8 cellular contexts compared by ENCODE assay signal in the genomic region with DNA sequence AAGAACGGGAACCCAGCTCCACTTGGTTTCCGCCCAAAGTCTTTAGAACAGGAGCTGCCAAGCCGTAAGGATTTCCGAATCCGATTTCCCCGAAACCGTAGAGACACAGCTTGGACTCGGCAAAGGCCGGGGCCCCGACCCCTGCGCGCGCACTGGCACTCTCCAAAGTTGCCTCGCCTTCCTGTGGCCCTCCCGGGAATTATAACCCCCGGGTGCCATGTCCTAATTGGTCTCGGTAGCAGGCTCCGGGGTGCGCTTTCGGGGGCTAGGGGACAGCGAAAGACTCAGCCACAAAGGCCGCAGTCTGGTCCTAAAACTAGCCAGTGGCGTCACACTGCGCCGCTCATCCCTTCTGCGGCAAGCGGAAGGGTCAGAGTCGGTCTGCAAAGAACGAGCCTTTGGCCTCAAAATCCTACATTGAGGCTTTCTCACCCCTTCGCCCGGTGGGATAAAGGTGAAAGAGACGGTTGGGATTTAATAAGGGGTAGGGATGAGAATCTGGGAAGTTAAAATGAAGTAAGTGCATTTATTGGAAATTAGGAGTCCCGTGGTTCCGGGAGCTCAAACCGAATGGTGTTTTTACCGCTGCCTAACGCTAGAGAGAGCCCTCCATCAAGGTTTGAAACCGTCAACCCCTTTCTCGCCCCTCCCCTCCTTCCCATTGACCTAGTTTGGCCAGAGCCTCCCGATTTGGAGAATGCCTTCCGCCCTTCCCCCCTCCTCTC. TPM values are rescaled to one million over a fixed set of nuclear protein-coding genes. Genes with fewer than 3 reads are reported as not detected.
DNase-seq lines count a peak whose midpoint lies in the region; ATAC-seq and TF ChIP-seq lines count a peak whose summit lies in the region.

No MANE protein-coding gene starts in this region.

- H3K4me1 ChIP-seq in OCI-LY1 (ENCODE audit: insufficient read depth, low read length, severe bottlenecking) = peaks cover 93% of the 10 kb centered on the region
- peaks cover 10 to 22% of the 10 kb centered on the region in 2 donors for H3K4me1 ChIP-seq in muscle layer of duodenum (ENCODE audit: control insufficient read depth in 1 of 2, insufficient read depth in 2 of 2, low read length in 2 of 2)

- H3K27ac ChIP-seq in OCI-LY1 (ENCODE audit: low read depth, low read length, poor library complexity, severe bottlenecking) (peak overlapping the region; percentile 93), muscle layer of duodenum (ENCODE audit: low read length) (peak overlapping the region; percentile 100)

- H3K4me3 Mint-ChIP-seq in IgD-negative memory B cell = peak overlapping the region; percentile 85 to 96 (median 93)
- peak overlapping the region; percentile 96 for H3K4me3 Mint-ChIP-seq in activated T-helper 1 cell treated with anti-CD3 and anti-CD28 coated beads, Interleukin-12 subunit alpha, Interleukin-12 subunit beta, Interleukin-2, Interleukin-4 antibody, amounts not matched to agents 30 ng/mL and 10 ng/mL and 1 ng/mL, durations not matched to agents 14 hours and 24 hours and 36 hours

- peak; percentile 69 for ATAC-seq in GM21515 (IDR thresholded peaks at IDR 0.05; ENCODE audit: unreplicated experiment)

- H3K27me3 ChIP-seq in OCI-LY1 (ENCODE audit: insufficient read depth, low read length) (no peaks in the 10 kb centered on the region), muscle layer of duodenum (ENCODE audit: low read depth, low read length) (no peaks in the 10 kb centered on the region)

- TF ChIP-seq CTCF in OCI-LY1 (IDR thresholded peaks at IDR 0.05; ENCODE audit: low read length) = peak; percentile 76

- peak overlapping the region; percentile 82 for H3K9ac ChIP-seq in OCI-LY1 (ENCODE audit: low read length)

- peaks cover 6% of the 10 kb centered on the region; the same call in 1 of the 2 replicates for H3F3A ChIP-seq in OCI-LY1 (ENCODE audit: insufficient read depth, low read length)

- H3K4me2 ChIP-seq in OCI-LY1 (ENCODE audit: low read length) = peak overlapping the region; percentile 83

- intact Hi-C loops in activated T-helper 1 cell treated with anti-CD3 and anti-CD28 coated beads, Interleukin-12 subunit alpha, Interleukin-12 subunit beta, Interleukin-2, Interleukin-4 antibody, amounts not matched to agents 30 ng/mL and 10 ng/mL and 1 ng/mL, durations not matched to agents 14 hours and 24 hours and 36 hours (cut with micrococcal nuclease) = loop anchor here (1.0 to 10.0 kb wide), 7 partner anchors 1015 to 1496 kb away; no protein-coding TSS in a partner anchor

- no peaks in the 10 kb centered on the region for H3K9me3 Mint-ChIP-seq in IgD-negative memory B cell
- no peaks in the 10 kb centered on the region for H3K9me3 Mint-ChIP-seq in activated T-helper 1 cell treated with anti-CD3 and anti-CD28 coated beads, Interleukin-12 subunit alpha, Interleukin-12 subunit beta, Interleukin-2, Interleukin-4 antibody, amounts not matched to agents 30 ng/mL and 10 ng/mL and 1 ng/mL, durations not matched to agents 14 hours and 24 hours and 36 hours

- H2AFZ ChIP-seq in OCI-LY1 (ENCODE audit: low read length) = no peak overlapping the region

- H4K20me1 ChIP-seq in OCI-LY1 (ENCODE audit: insufficient read depth, low read length) = no peaks in the 10 kb centered on the region

- no peaks in the 10 kb centered on the region for H3K9me2 ChIP-seq in OCI-LY1 (ENCODE audit: low read depth, low read length)

- H3K27me3 Mint-ChIP-seq in IgD-negative memory B cell = peaks cover 4% of the 10 kb centered on the region
- H3K27me3 Mint-ChIP-seq in activated T-helper 1 cell treated with anti-CD3 and anti-CD28 coated beads, Interleukin-12 subunit alpha, Interleukin-12 subunit beta, Interleukin-2, Interleukin-4 antibody, amounts not matched to agents 30 ng/mL and 10 ng/mL and 1 ng/mL, durations not matched to agents 14 hours and 24 hours and 36 hours (ENCODE audit: insufficient read depth) = no peaks in the 10 kb centered on the region

- no peaks in the 10 kb centered on the region for H3K36me3 Mint-ChIP-seq in IgD-negative memory B cell
- H3K36me3 Mint-ChIP-seq in activated T-helper 1 cell treated with anti-CD3 and anti-CD28 coated beads, Interleukin-12 subunit alpha, Interleukin-12 subunit beta, Interleukin-2, Interleukin-4 antibody, amounts not matched to agents 30 ng/mL and 10 ng/mL and 1 ng/mL, durations not matched to agents 14 hours and 24 hours and 36 hours (ENCODE audit: low read depth) = peaks cover 23% of the 10 kb centered on the region

- H3K9me3 ChIP-seq in OCI-LY1 (ENCODE audit: low read length) (no peaks in the 10 kb centered on the region), muscle layer of duodenum (ENCODE audit: control insufficient read depth in 1 of 2, low read length in 2 of 2) (no peaks in the 10 kb centered on the region)

- peak overlapping the region; percentile 77 for H3K4me3 ChIP-seq in OCI-LY1 (ENCODE audit: low read depth, low read length, poor library complexity, severe bottlenecking)
- peak overlapping the region; percentile 87 to 96 for H3K4me3 ChIP-seq in muscle layer of duodenum (ENCODE audit: low read depth in 1 of 2, low read length in 2 of 2)

- peaks cover 94% of the 10 kb centered on the region for H3K79me2 ChIP-seq in OCI-LY1 (ENCODE audit: insufficient read depth, low read length)

- peaks cover 98% of the 10 kb centered on the region for H3K36me3 ChIP-seq in OCI-LY1 (ENCODE audit: insufficient read depth, low read length)
- H3K36me3 ChIP-seq in muscle layer of duodenum (ENCODE audit: control insufficient read depth in 1 of 2, insufficient read depth in 2 of 2, low read length in 2 of 2) = peaks cover 3 to 34% of the 10 kb centered on the region in 2 donors

- peaks cover 26 to 48% (median 42%) of the 10 kb centered on the region in 3 donors for H3K4me1 Mint-ChIP-seq in IgD-negative memory B cell
- H3K4me1 Mint-ChIP-seq in activated T-helper 1 cell treated with anti-CD3 and anti-CD28 coated beads, Interleukin-12 subunit alpha, Interleukin-12 subunit beta, Interleukin-2, Interleukin-4 antibody, amounts not matched to agents 30 ng/mL and 10 ng/mL and 1 ng/mL, durations not matched to agents 14 hours and 24 hours and 36 hours (ENCODE audit: low read depth) = peaks cover 71% of the 10 kb centered on the region

- peak; percentile 97 for DNase-seq in COLO829 (ENCODE audit: low spot score)
- DNase-seq in activated T-helper 1 cell treated with anti-CD3 and anti-CD28 coated beads, Interleukin-12 subunit alpha, Interleukin-12 subunit beta, Interleukin-2, Interleukin-4 antibody, amounts not matched to agents 30 ng/mL and 10 ng/mL and 1 ng/mL, durations not matched to agents 14 hours and 24 hours and 36 hours (ENCODE audit: low spot score) = peak; percentile 67
- DNase-seq in fibroblast of gingiva (ENCODE audit: low read depth) = peak; percentile 92
- DNase-seq in stromal cell of bone marrow (ENCODE audit: low read depth) = peak; percentile 90

- H3K27ac Mint-ChIP-seq in IgD-negative memory B cell = peak overlapping the region; percentile 29 to 83 (median 46)
- peak overlapping the region; percentile 92 for H3K27ac Mint-ChIP-seq in activated T-helper 1 cell treated with anti-CD3 and anti-CD28 coated beads, Interleukin-12 subunit alpha, Interleukin-12 subunit beta, Interleukin-2, Interleukin-4 antibody, amounts not matched to agents 30 ng/mL and 10 ng/mL and 1 ng/mL, durations not matched to agents 14 hours and 24 hours and 36 hours

RNA-seq across cellular contexts. Expression of a gene that starts 6.7 kb away (rescaled TPM):
- polyA plus RNA-seq in IgD-negative memory B cell = 3.1 TPM
- 38.8 and 42.1 TPM in 2 replicates for total RNA-seq in activated T-helper 1 cell treated with anti-CD3 and anti-CD28 coated beads, Interleukin-12 subunit alpha, Interleukin-12 subunit beta, Interleukin-2, Interleukin-4 antibody, amounts not matched to agents 30 ng/mL and 10 ng/mL and 1 ng/mL, durations not matched to agents 14 hours and 24 hours and 36 hours

RNA-seq across cellular contexts. Expression of a gene that starts 36.2 kb away (rescaled TPM):
- polyA plus RNA-seq in IgD-negative memory B cell = not detected
- total RNA-seq in activated T-helper 1 cell treated with anti-CD3 and anti-CD28 coated beads, Interleukin-12 subunit alpha, Interleukin-12 subunit beta, Interleukin-2, Interleukin-4 antibody, amounts not matched to agents 30 ng/mL and 10 ng/mL and 1 ng/mL, durations not matched to agents 14 hours and 24 hours and 36 hours = not detected in 2 replicates

Comparison
In these comparisons a context has a peak if more than half of its experiments do, and no peak if none do; other contexts are left out.
1. Peak in every context shown above with its lines: DNase-seq, ATAC-seq, H3K4me3 ChIP-seq and H3K27ac ChIP-seq.